In genomic region chr10:20004087-20004523, GRCh38 we compare ENCODE assay signal across 8 cellular contexts.
DNase-seq lines count a peak whose midpoint lies in the region; ATAC-seq and TF ChIP-seq lines count a peak whose summit lies in the region.

No MANE protein-coding gene starts in this region.

- peak; percentile 49 for ATAC-seq in GM21825 (IDR thresholded peaks at IDR 0.05; ENCODE audit: unreplicated experiment)
- ATAC-seq in stimulated activated naive B cell treated with anti-CD40 and anti-IgM and Interleukin-4, amounts not matched to agents 10 μg/mL and 1 μg/mL and 100 μg/mL, for 72 hours (replicated peaks) = peak; percentile 63 to 67

- H3K4me3 ChIP-seq in fibroblast of pulmonary artery (replicated peaks; ENCODE audit: low read depth, low read length) = no peak overlapping the region

- H3K27me3 Mint-ChIP-seq in stimulated activated naive B cell treated with anti-CD40 and anti-IgM and Interleukin-4, amounts not matched to agents 10 μg/mL and 1 μg/mL and 100 μg/mL, for 72 hours = no peaks in the 10 kb centered on the region
- peaks cover 9% of the 10 kb centered on the region for H3K27me3 Mint-ChIP-seq in endothelial cell (ENCODE audit: unreplicated experiment)

- peak overlapping the region; percentile 71 for H3K27ac Mint-ChIP-seq in stimulated activated naive B cell treated with anti-CD40 and anti-IgM and Interleukin-4, amounts not matched to agents 10 μg/mL and 1 μg/mL and 100 μg/mL, for 72 hours
- H3K27ac Mint-ChIP-seq in endothelial cell (ENCODE audit: unreplicated experiment) = no peak overlapping the region

- peaks cover 2 to 6% of the 10 kb centered on the region in 2 donors for H3K9me3 Mint-ChIP-seq in stimulated activated naive B cell treated with anti-CD40 and anti-IgM and Interleukin-4, amounts not matched to agents 10 μg/mL and 1 μg/mL and 100 μg/mL, for 72 hours
- H3K9me3 Mint-ChIP-seq in endothelial cell (ENCODE audit: unreplicated experiment) = no peaks in the 10 kb centered on the region

- TF ChIP-seq CTCF in fibroblast of pulmonary artery (IDR thresholded peaks at IDR 0.05; ENCODE audit: low read length, missing control alignments) = no peak
- TF ChIP-seq CTCF in endothelial cell (IDR thresholded peaks at IDR 0.05; ENCODE audit: unreplicated experiment) = no peak

- no peak overlapping the region for H3K4me3 Mint-ChIP-seq in stimulated activated naive B cell treated with anti-CD40 and anti-IgM and Interleukin-4, amounts not matched to agents 10 μg/mL and 1 μg/mL and 100 μg/mL, for 72 hours
- no peak overlapping the region for H3K4me3 Mint-ChIP-seq in endothelial cell (ENCODE audit: unreplicated experiment)

- peaks cover 11 to 32% of the 10 kb centered on the region in 2 donors for H3K4me1 Mint-ChIP-seq in stimulated activated naive B cell treated with anti-CD40 and anti-IgM and Interleukin-4, amounts not matched to agents 10 μg/mL and 1 μg/mL and 100 μg/mL, for 72 hours
- peaks cover 30% of the 10 kb centered on the region for H3K4me1 Mint-ChIP-seq in endothelial cell (ENCODE audit: unreplicated experiment)

- H3K36me3 Mint-ChIP-seq in stimulated activated naive B cell treated with anti-CD40 and anti-IgM and Interleukin-4, amounts not matched to agents 10 μg/mL and 1 μg/mL and 100 μg/mL, for 72 hours = peaks cover 0 to 6% of the 10 kb centered on the region in 2 donors
- peaks cover 13% of the 10 kb centered on the region for H3K36me3 Mint-ChIP-seq in endothelial cell (ENCODE audit: low read depth, unreplicated experiment)

- DNase-seq in Daoy (ENCODE audit: low read depth) (peak; percentile 11), MV-4-11 (lab: John Stamatoyannopoulos, UW) (peak; percentile 86), fibroblast of pulmonary artery (ENCODE audit: low read depth) (peak; percentile 70), SW480 (ENCODE audit: low spot score) (no peak), DMS153 treated with DMSO at 0.1 percent for 48 hours (lab: John Stamatoyannopoulos, UW; ENCODE audit: unreplicated experiment) (no peak), endothelial cell (ENCODE audit: low spot score) (no peak)
- DNase-seq in stimulated activated naive B cell treated with anti-CD40 and anti-IgM and Interleukin-4, amounts not matched to agents 10 μg/mL and 1 μg/mL and 100 μg/mL, for 72 hours = no peak

Comparison
In these comparisons a context has a peak if more than half of its experiments do, and no peak if none do; other contexts are left out.
1. DNase-seq: peak in Daoy (single experiment), MV-4-11 (single experiment) and fibroblast of pulmonary artery (single experiment); none in stimulated activated naive B cell treated with anti-CD40 and anti-IgM and Interleukin-4, amounts not matched to agents 10 μg/mL and 1 μg/mL and 100 μg/mL, for 72 hours (single experiment), SW480 (single experiment), DMS153 treated with DMSO at 0.1 percent for 48 hours (single experiment) and endothelial cell (single experiment).